ENCODE assay signal across 16 cellular contexts in the genomic region with DNA sequence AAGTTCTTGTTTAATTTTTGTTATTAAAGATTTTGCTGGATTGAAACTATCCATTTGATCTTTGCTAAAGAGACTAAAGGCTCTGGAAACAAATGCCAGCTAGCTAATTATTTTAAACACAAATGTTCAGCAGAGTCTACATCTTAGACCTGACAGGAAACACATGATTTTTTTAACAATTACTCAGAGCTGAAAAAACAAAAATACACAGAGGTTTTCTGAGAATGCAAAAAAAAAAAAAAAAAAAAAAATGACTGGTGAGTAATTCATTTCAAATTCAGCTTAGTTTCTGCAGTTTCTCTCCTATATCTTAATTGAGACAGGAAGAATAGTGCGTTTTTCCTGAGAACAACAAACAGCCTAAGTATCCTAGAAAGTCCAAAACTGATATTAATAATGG.
DNase-seq lines count a peak whose midpoint lies in the region; ATAC-seq, FAIRE-seq and TF ChIP-seq lines count a peak whose summit lies in the region.
"Had no signal": no experiment of that assay in that cellular context is flagged by ENCODE, and none has a peak within 500 bp of the region (broad histone marks: within the 10 kb centered on the region; RNA-seq: fewer than 3 reads in every experiment).

No MANE protein-coding gene starts in this region.

- dilution Hi-C loops in endothelial cell of umbilical vein (cut with MboI; ENCODE audit: extremely low pct_ligation_motif_present, low sequenced_read_pairs): no loop called here

- CTCF ChIA-PET in endothelial cell of umbilical vein (lab: Charles Lee): interaction anchor here (0.6 to 1.2 kb wide), 6 partner anchors 12 to 99 kb away, joined by 3 to 5 read pairs (median 3); no protein-coding TSS in a partner anchor

- no peaks in the 10 kb centered on the region for H3K9me3 ChIP-seq in endothelial cell of umbilical vein (replicated peaks; ENCODE audit: control insufficient read depth, insufficient read depth, low read length)
- H3K9me3 ChIP-seq in upper lobe of right lung: no peaks in the 10 kb centered on the region
- H3K9me3 ChIP-seq: A549, Peyer's patch had no signal

- TF ChIP-seq CTCF in AG10803 (conservative IDR thresholded peaks at IDR 0.05; ENCODE audit: low read length) (no peak), endothelial cell of umbilical vein (IDR thresholded peaks at IDR 0.05; ENCODE audit: extremely low read depth in 1 of 2, insufficient read depth in 1 of 2, low read depth in 1 of 2, low read length in 2 of 2) (no peak), upper lobe of right lung (IDR thresholded peaks at IDR 0.05) (no peak)

- H2AFZ ChIP-seq in endothelial cell of umbilical vein (ENCODE audit: low read depth, low read length): no peak overlapping the region

- H3K4me3 ChIP-seq in AG10803 (ENCODE audit: low read length): no peak overlapping the region
- H3K4me3 ChIP-seq in endothelial cell of umbilical vein (replicated peaks in 1 of 3; ENCODE audit: insufficient read depth in 1 of 3, low read depth in 1 of 3, low read length in 3 of 3): no peak overlapping the region
- no peak overlapping the region for H3K4me3 ChIP-seq in upper lobe of right lung
- H3K4me3 ChIP-seq: A549, Peyer's patch had no signal

- no peaks in the 10 kb centered on the region for H3K27me3 ChIP-seq in endothelial cell of umbilical vein (ENCODE audit: control insufficient read depth in 2 of 2, insufficient read depth in 2 of 2, low read length in 2 of 2)
- no peaks in the 10 kb centered on the region for H3K27me3 ChIP-seq in upper lobe of right lung
- H3K27me3 ChIP-seq: Peyer's patch had no signal

- POLR2A ChIA-PET in endothelial cell of umbilical vein (lab: Charles Lee): interaction anchor here (0.6 kb wide), 1 partner anchor 1387 kb away, joined by 3 read pairs; no protein-coding TSS in a partner anchor

- no peak for ATAC-seq in upper lobe of right lung
- ATAC-seq: A549, HepG2 had no signal

- H3K4me1 ChIP-seq in endothelial cell of umbilical vein (ENCODE audit: control insufficient read depth, extremely low read depth, insufficient read depth, low read length): peaks cover 3% of the 10 kb centered on the region
- no peaks in the 10 kb centered on the region for H3K4me1 ChIP-seq in upper lobe of right lung
- H3K4me1 ChIP-seq: A549, Peyer's patch had no signal

- peak overlapping the region; percentile 47 for H3K4me2 ChIP-seq in endothelial cell of umbilical vein (ENCODE audit: insufficient read depth, low read length)
- H3K4me2 ChIP-seq: A549 had no signal

- DNase-seq in AG10803 (ENCODE audit: low read depth): peak; percentile 20
- peak; percentile 40 for DNase-seq in LHCN-M2 (ENCODE audit: low read depth)
- peak; percentile 33 for DNase-seq in endothelial cell of umbilical vein (ENCODE audit: low read depth, low spot score)
- peak; percentile 6 for DNase-seq in non-pigmented ciliary epithelial cell (ENCODE audit: low read depth)
- DNase-seq in upper lobe of right lung: no peak
- DNase-seq in activated CD4-positive, CD25-positive, alpha-beta regulatory T cell treated with anti-CD3 and anti-CD28 coated beads, Interleukin-2, amount 50 U/mL, for 72 hours: no peak
- no peak for DNase-seq in HuH-7.5 (ENCODE audit: low spot score)
- DNase-seq in NCI-H2029 treated with DMSO at 0.1 percent for 48 hours (lab: John Stamatoyannopoulos, UW): no peak
- DNase-seq: CD4-positive, CD25-positive, alpha-beta regulatory T cell; NCI-H1417; NCI-H2029; NCI-H510A treated with DMSO at 0.1 percent for 48 hours; Peyer's patch; SHP77 had no signal

- peak; percentile 65 for FAIRE-seq in endothelial cell of umbilical vein (lab: Jason Lieb, UNC)
- FAIRE-seq: A549, HepG2 had no signal

- peak overlapping the region; percentile 16 for H3K9ac ChIP-seq in endothelial cell of umbilical vein (replicated peaks; ENCODE audit: extremely low read depth, insufficient read depth, low read length)

- H3K79me2 ChIP-seq in endothelial cell of umbilical vein (ENCODE audit: control insufficient read depth, insufficient read depth, low read length): no peaks in the 10 kb centered on the region

- BruUV-seq in endothelial cell of umbilical vein (replicated peaks; lab: Mats Ljungman, UMichigan): no TSS peak

- no peaks in the 10 kb centered on the region for H3K36me3 ChIP-seq in endothelial cell of umbilical vein (ENCODE audit: control insufficient read depth in 2 of 2, extremely low read depth in 1 of 2, insufficient read depth in 2 of 2, low read length in 2 of 2)
- H3K36me3 ChIP-seq in upper lobe of right lung: no peaks in the 10 kb centered on the region
- H3K36me3 ChIP-seq: Peyer's patch had no signal

- intact Hi-C loops in endothelial cell of umbilical vein (cut with micrococcal nuclease) (no loop called here), upper lobe of right lung (cut with DNase I) (no loop called here)

- no peaks in the 10 kb centered on the region for H3K9me1 ChIP-seq in endothelial cell of umbilical vein (replicated peaks; ENCODE audit: control insufficient read depth, extremely low read depth, insufficient read depth, low read length)

- TF ChIP-seq POLR2A in endothelial cell of umbilical vein (IDR thresholded peaks at IDR 0.05; ENCODE audit: low read depth, low read length): no peak

- H3K27ac ChIP-seq in endothelial cell of umbilical vein (ENCODE audit: insufficient read depth, low read depth, low read length) (peak overlapping the region; percentile 17), upper lobe of right lung (no peak overlapping the region)
- H3K27ac ChIP-seq: A549, Peyer's patch had no signal

- no peaks in the 10 kb centered on the region for H4K20me1 ChIP-seq in endothelial cell of umbilical vein (replicated peaks; ENCODE audit: control insufficient read depth, extremely low read depth, insufficient read depth, low read length)

TF ChIP-seq in endothelial cell of umbilical vein, 7 proteins besides CTCF, POLR2A, EP300 and RAD21:
- TF ChIP-seq, protein P1, sequence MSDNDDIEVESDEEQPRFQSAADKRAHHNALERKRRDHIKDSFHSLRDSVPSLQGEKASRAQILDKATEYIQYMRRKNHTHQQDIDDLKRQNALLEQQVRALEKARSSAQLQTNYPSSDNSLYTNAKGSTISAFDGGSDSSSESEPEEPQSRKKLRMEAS (IDR thresholded peaks at IDR 0.05; ENCODE audit: insufficient read depth, insufficient read length): no peak
- no peak for TF ChIP-seq POLR2AphosphoS5 (IDR thresholded peaks at IDR 0.05; ENCODE audit: insufficient read depth, low read depth, low read length)
- TF ChIP-seq MYC (IDR thresholded peaks at IDR 0.05; ENCODE audit: low read depth, low read length): no peak
- no peak for TF ChIP-seq GATA2 (IDR thresholded peaks at IDR 0.05; ENCODE audit: insufficient read depth, insufficient read length, low read depth, low read length)
- TF ChIP-seq FOS (IDR thresholded peaks at IDR 0.05; ENCODE audit: borderline replicate concordance, insufficient read depth, low read length): no peak
- no peak for TF ChIP-seq EZH2 (IDR thresholded peaks at IDR 0.05; ENCODE audit: borderline replicate concordance, low read depth, low read length, severe bottlenecking)
- no peak for TF ChIP-seq JUN (IDR thresholded peaks at IDR 0.05; ENCODE audit: borderline replicate concordance, insufficient read depth, insufficient read length, low read depth)
TF ChIP-seq in endothelial cell of umbilical vein: peak in this region for 0.

Comparison
In these comparisons a context has a peak if more than half of its experiments do, and no peak if none do; other contexts are left out.
1. DNase-seq: peak in AG10803 (single experiment), LHCN-M2 (single experiment), endothelial cell of umbilical vein (single experiment) and non-pigmented ciliary epithelial cell (single experiment); none in upper lobe of right lung (single experiment), activated CD4-positive, CD25-positive, alpha-beta regulatory T cell treated with anti-CD3 and anti-CD28 coated beads, Interleukin-2, amount 50 U/mL, for 72 hours (single experiment), HuH-7.5 (single experiment) and NCI-H2029 treated with DMSO at 0.1 percent for 48 hours (single experiment).